Comparison of ENCODE assay signal across 1 cellular context in the genomic region with DNA sequence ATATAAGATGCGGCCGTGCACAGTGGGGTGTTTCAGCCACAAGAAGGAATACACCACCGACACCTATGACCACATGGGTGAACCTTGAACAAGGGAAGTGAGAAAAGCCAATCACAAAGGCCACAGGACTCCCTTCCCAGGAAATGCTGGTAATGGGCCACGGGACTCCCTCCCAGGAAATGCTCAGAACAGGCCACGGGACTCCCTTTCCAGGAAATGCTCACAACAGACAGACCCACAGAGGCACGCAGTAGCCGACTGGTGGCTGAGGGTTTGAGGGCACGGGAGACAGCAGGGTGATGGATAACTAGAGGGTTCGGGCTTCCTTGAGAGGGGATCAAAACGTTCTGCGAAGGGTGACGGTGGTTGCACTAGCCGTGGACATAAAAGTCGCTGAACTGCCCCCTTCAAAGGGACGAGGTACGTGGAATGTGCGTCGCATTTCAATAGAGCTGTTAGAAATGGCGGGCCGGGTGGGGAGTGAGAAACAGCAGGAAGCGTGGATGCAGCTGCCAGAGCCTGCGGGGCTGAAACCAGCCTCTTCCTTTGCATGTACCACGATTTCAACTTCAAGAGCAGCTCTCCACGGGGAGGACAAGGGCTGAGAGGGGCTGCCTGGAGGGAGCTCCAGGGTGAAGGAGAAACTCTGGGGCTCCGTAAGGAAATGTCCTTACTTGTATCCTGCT.
TF ChIP-seq lines count a peak whose summit lies in the region.

No MANE protein-coding gene starts in this region.

TF ChIP-seq in GM12878, 131 proteins besides CTCF, POLR2A, EP300 and RAD21 (continued from another document):
- TF ChIP-seq IKZF1 (conservative IDR thresholded peaks at IDR 0.05), result peak; percentile 45; the same call in 1 of the 2 replicates
- peak in 1 of 2 experiments; percentile 46; a peak in 1 of 4 replicates for TF ChIP-seq BHLHE40 (IDR thresholded peaks at IDR 0.05; ENCODE audit: borderline replicate concordance in 1 of 2, low read depth in 2 of 2, low read length in 1 of 2)
- peak; percentile 41 to 62; a peak in 2 of 4 replicates for TF ChIP-seq IKZF2 (IDR thresholded peaks at IDR 0.05)
- no peak for TF ChIP-seq USF2 (IDR thresholded peaks at IDR 0.05; ENCODE audit: borderline replicate concordance, low read depth, low read length)
- no peak for TF ChIP-seq BMI1 (IDR thresholded peaks at IDR 0.05; ENCODE audit: borderline replicate concordance)
- TF ChIP-seq, protein P1, sequence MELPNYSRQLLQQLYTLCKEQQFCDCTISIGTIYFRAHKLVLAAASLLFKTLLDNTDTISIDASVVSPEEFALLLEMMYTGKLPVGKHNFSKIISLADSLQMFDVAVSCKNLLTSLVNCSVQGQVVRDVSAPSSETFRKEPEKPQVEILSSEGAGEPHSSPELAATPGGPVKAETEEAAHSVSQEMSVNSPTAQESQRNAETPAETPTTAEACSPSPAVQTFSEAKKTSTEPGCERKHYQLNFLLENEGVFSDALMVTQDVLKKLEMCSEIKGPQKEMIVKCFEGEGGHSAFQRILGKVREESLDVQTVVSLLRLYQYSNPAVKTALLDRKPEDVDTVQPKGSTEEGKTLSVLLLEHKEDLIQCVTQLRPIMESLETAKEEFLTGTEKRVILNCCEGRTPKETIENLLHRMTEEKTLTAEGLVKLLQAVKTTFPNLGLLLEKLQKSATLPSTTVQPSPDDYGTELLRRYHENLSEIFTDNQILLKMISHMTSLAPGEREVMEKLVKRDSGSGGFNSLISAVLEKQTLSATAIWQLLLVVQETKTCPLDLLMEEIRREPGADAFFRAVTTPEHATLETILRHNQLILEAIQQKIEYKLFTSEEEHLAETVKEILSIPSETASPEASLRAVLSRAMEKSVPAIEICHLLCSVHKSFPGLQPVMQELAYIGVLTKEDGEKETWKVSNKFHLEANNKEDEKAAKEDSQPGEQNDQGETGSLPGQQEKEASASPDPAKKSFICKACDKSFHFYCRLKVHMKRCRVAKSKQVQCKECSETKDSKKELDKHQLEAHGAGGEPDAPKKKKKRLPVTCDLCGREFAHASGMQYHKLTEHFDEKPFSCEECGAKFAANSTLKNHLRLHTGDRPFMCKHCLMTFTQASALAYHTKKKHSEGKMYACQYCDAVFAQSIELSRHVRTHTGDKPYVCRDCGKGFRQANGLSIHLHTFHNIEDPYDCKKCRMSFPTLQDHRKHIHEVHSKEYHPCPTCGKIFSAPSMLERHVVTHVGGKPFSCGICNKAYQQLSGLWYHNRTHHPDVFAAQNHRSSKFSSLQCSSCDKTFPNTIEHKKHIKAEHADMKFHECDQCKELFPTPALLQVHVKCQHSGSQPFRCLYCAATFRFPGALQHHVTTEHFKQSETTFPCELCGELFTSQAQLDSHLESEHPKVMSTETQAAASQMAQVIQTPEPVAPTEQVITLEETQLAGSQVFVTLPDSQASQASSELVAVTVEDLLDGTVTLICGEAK (IDR thresholded peaks at IDR 0.05; ENCODE audit: borderline replicate concordance), result no peak
- TF ChIP-seq BACH1 (IDR thresholded peaks at IDR 0.05; ENCODE audit: borderline replicate concordance), result no peak
- TF ChIP-seq, protein P2, sequence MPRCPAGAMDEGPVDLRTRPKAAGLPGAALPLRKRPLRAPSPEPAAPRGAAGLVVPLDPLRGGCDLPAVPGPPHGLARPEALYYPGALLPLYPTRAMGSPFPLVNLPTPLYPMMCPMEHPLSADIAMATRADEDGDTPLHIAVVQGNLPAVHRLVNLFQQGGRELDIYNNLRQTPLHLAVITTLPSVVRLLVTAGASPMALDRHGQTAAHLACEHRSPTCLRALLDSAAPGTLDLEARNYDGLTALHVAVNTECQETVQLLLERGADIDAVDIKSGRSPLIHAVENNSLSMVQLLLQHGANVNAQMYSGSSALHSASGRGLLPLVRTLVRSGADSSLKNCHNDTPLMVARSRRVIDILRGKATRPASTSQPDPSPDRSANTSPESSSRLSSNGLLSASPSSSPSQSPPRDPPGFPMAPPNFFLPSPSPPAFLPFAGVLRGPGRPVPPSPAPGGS (IDR thresholded peaks at IDR 0.05; ENCODE audit: borderline replicate concordance, insufficient read depth, low read depth, low read length, poor library complexity, severe bottlenecking), result no peak
- no peak for TF ChIP-seq ASH2L (IDR thresholded peaks at IDR 0.05; ENCODE audit: borderline replicate concordance, low read depth)
- no peak for TF ChIP-seq ZNF622 (IDR thresholded peaks at IDR 0.05)
- no peak for TF ChIP-seq HDAC6 (IDR thresholded peaks at IDR 0.05; ENCODE audit: unreplicated experiment)
- TF ChIP-seq RUNX3 (IDR thresholded peaks at IDR 0.05; ENCODE audit: low read length), result peak; percentile 26; the same call in 1 of the 2 replicates
- peak; percentile 46; the same call in 1 of the 2 replicates for TF ChIP-seq SPI1 (IDR thresholded peaks at IDR 0.05; ENCODE audit: borderline replicate concordance, insufficient read depth, low read depth, low read length)
